In genomic region chr6:154367333-154367732, GRCh38 we compare ENCODE assay signal across 27 cellular contexts. TPM values are rescaled to one million over a fixed set of nuclear protein-coding genes. Genes with fewer than 3 reads are reported as not detected.
"Had no signal": no experiment of that assay in that cellular context is flagged by ENCODE, and none has a peak within 500 bp of the region (broad histone marks: within the 10 kb centered on the region; RNA-seq: fewer than 3 reads in every experiment).

No MANE protein-coding gene starts in this region.

- H3K27me3 Mint-ChIP-seq: activated naive CD8-positive, alpha-beta T cell treated with anti-CD3 and anti-CD28 coated beads for 36 hours; progenitor cell of endocrine pancreas had no signal

- H3K36me3 Mint-ChIP-seq: activated CD4-positive, alpha-beta memory T cell treated with anti-CD3 and anti-CD28 coated beads for 36 hours; activated naive CD8-positive, alpha-beta T cell treated with anti-CD3 and anti-CD28 coated beads for 36 hours; brain had no signal

- H3K27ac Mint-ChIP-seq: activated CD4-positive, alpha-beta memory T cell treated with anti-CD3 and anti-CD28 coated beads for 36 hours; activated naive CD4-positive, alpha-beta T cell treated with anti-CD3 and anti-CD28 coated beads for 36 hours; activated naive CD8-positive, alpha-beta T cell treated with anti-CD3 and anti-CD28 coated beads for 36 hours; activated T-helper 1 cell treated with anti-CD3 and anti-CD28 coated beads, Interleukin-12 subunit alpha, Interleukin-12 subunit beta, Interleukin-2, Interleukin-4 antibody, amounts not matched to agents 30 ng/mL and 10 ng/mL and 1 ng/mL, durations not matched to agents 14 hours and 24 hours and 36 hours; brain; effector memory CD8-positive, alpha-beta T cell; nephron; progenitor cell of endocrine pancreas had no signal

- DNase-seq: activated CD4-positive, alpha-beta memory T cell treated with anti-CD3 and anti-CD28 coated beads for 36 hours; activated CD4-positive, alpha-beta T cell treated with anti-CD3 and anti-CD28 coated beads for 48 hours; activated CD8-positive, alpha-beta memory T cell treated with anti-CD3 and anti-CD28 coated beads, Interleukin-2, amount 50 U/mL, for 4 hours; activated effector memory CD4-positive, alpha-beta T cell treated with anti-CD3 and anti-CD28 coated beads, Interleukin-2, amount 50 U/mL, for 16 hours; activated naive CD4-positive, alpha-beta T cell treated with anti-CD3 and anti-CD28 coated beads for 36 hours; activated naive CD8-positive, alpha-beta T cell treated with anti-CD3 and anti-CD28 coated beads for 36 hours; activated T-cell treated with anti-CD3 and anti-CD28 coated beads, Interleukin-2, amount 50 U/mL, for 1 hour; adrenal gland; effector memory CD8-positive, alpha-beta T cell; islet precursor cell; left ventricle myocardium superior; ovary; stimulated activated CD4-positive, alpha-beta T cell treated with anti-CD3 and anti-CD28 coated beads, Interleukin-12 subunit alpha, Interleukin-12 subunit beta, amount 100 ng/mL, for 4 hours; stimulated activated CD4-positive, alpha-beta T cell treated with anti-CD3 and anti-CD28 coated beads, Interleukin-4, amount 100 ng/mL, for 1 hour; stimulated activated naive CD8-positive, alpha-beta T cell treated with anti-CD3 and anti-CD28 coated beads, Interleukin-15, Interleukin-2, amounts not matched to agents 100 U/mL and 50 U/mL, for 24 hours; testis; transverse colon had no signal

- H3K27ac ChIP-seq: adrenal gland, ascending aorta, coronary artery, gastroesophageal sphincter, hepatocyte, ovary, testis, transverse colon, VCaP had no signal

- H3K36me3 ChIP-seq: adrenal gland, ascending aorta, gastroesophageal sphincter, ovary, transverse colon had no signal

- H3K4me1 ChIP-seq: testis had no signal

- H3K27me3 ChIP-seq: adrenal gland, ascending aorta, gastroesophageal sphincter, hepatocyte, ovary, testis, transverse colon had no signal

- H3K9me3 ChIP-seq: adrenal gland, ascending aorta, gastroesophageal sphincter, ovary, testis, transverse colon had no signal

- H3K9me3 Mint-ChIP-seq: activated CD4-positive, alpha-beta memory T cell treated with anti-CD3 and anti-CD28 coated beads for 36 hours; activated naive CD4-positive, alpha-beta T cell treated with anti-CD3 and anti-CD28 coated beads for 36 hours; activated naive CD8-positive, alpha-beta T cell treated with anti-CD3 and anti-CD28 coated beads for 36 hours; activated T-helper 1 cell treated with anti-CD3 and anti-CD28 coated beads, Interleukin-12 subunit alpha, Interleukin-12 subunit beta, Interleukin-2, Interleukin-4 antibody, amounts not matched to agents 30 ng/mL and 10 ng/mL and 1 ng/mL, durations not matched to agents 14 hours and 24 hours and 36 hours; effector memory CD8-positive, alpha-beta T cell; nephron had no signal

- H3K4me3 Mint-ChIP-seq: activated CD4-positive, alpha-beta memory T cell treated with anti-CD3 and anti-CD28 coated beads for 36 hours; activated naive CD4-positive, alpha-beta T cell treated with anti-CD3 and anti-CD28 coated beads for 36 hours; activated naive CD8-positive, alpha-beta T cell treated with anti-CD3 and anti-CD28 coated beads for 36 hours; activated T-helper 1 cell treated with anti-CD3 and anti-CD28 coated beads, Interleukin-12 subunit alpha, Interleukin-12 subunit beta, Interleukin-2, Interleukin-4 antibody, amounts not matched to agents 30 ng/mL and 10 ng/mL and 1 ng/mL, durations not matched to agents 14 hours and 24 hours and 36 hours; brain; effector memory CD8-positive, alpha-beta T cell; nephron had no signal

- H3K4me3 ChIP-seq: adrenal gland, ascending aorta, coronary artery, gastroesophageal sphincter, hepatocyte, ovary, skin epidermis, testis, transverse colon had no signal

RNA-seq across cellular contexts. Expression of gene IPCEF1, which starts 10.7 kb away (rescaled TPM):
- total RNA-seq: ascending aorta had no signal
